In genomic region chr10:5958077-5958476, GRCh38 we compare ENCODE assay signal across 21 cellular contexts. TPM values are rescaled to one million over a fixed set of nuclear protein-coding genes. Genes with fewer than 3 reads are reported as not detected.
A peak's percentile ranks its signal among the peaks of the same experiment; 100 is the strongest.
DNase-seq lines count a peak whose midpoint lies in the region; TF ChIP-seq lines count a peak whose summit lies in the region.
"Had no signal": no experiment of that assay in that cellular context is flagged by ENCODE, and none has a peak within 500 bp of the region (broad histone marks: within the 10 kb centered on the region; RNA-seq: fewer than 3 reads in every experiment).

No MANE protein-coding gene starts in this region.

- H3K27ac ChIP-seq in adrenal gland: no peak overlapping the region
- H3K27ac ChIP-seq: foreskin keratinocyte, left ventricle myocardium inferior had no signal

- peak; percentile 69 for DNase-seq in AG08396 (ENCODE audit: low spot score)
- DNase-seq in HFF-Myc (ENCODE audit: extremely low read depth, low read depth): peak; percentile 63
- peak; percentile 23 for DNase-seq in astrocyte of the hippocampus (ENCODE audit: low read depth, low spot score)
- peak; percentile 42 for DNase-seq in fibroblast of the conjunctiva (ENCODE audit: low read depth)
- DNase-seq in NCI-H1436 treated with DMSO at 0.1 percent for 48 hours (lab: John Stamatoyannopoulos, UW): no peak
- no peak for DNase-seq in SKM-1 (lab: John Stamatoyannopoulos, UW; ENCODE audit: unreplicated experiment)
- no peak for DNase-seq in nephron progenitor cell
- DNase-seq in adrenal gland: no peak
- DNase-seq: ACHN; activated CD4-positive, alpha-beta T cell treated with anti-CD3 and anti-CD28 coated beads for 4 hours; foreskin keratinocyte; left ventricle myocardium inferior; NCI-H345; OCI-M1; SHP77 treated with DMSO at 0.1 percent for 48 hours; stimulated activated CD8-positive, alpha-beta memory T cell treated with anti-CD3 and anti-CD28 coated beads, Interleukin-4, amount 100 ng/mL, for 48 hours; T-helper 1 cell had no signal

- intact Hi-C loops in adrenal gland (cut with DNase I): no loop called here

- H3K27ac Mint-ChIP-seq in nephron progenitor cell: no peak overlapping the region
- H3K27ac Mint-ChIP-seq: activated naive CD4-positive, alpha-beta T cell treated with anti-CD3 and anti-CD28 coated beads, Interleukin-2, amount 50 U/mL, for 24 hours; brain had no signal

- H3K36me3 ChIP-seq in adrenal gland (replicated peaks in 1 of 2): peaks cover 0 to 9% of the 10 kb centered on the region in 2 donors

- H3K27me3 ChIP-seq in adrenal gland: no peaks in the 10 kb centered on the region
- H3K27me3 ChIP-seq: foreskin keratinocyte had no signal

- peaks cover 16% of the 10 kb centered on the region for H3K27me3 Mint-ChIP-seq in nephron progenitor cell (ENCODE audit: low read depth, poor library complexity)
- H3K27me3 Mint-ChIP-seq: activated naive CD4-positive, alpha-beta T cell treated with anti-CD3 and anti-CD28 coated beads, Interleukin-2, amount 50 U/mL, for 24 hours had no signal

- H3K4me3 ChIP-seq in HFF-Myc (replicated peaks; ENCODE audit: low read depth, low read length): no peak overlapping the region
- no peak overlapping the region for H3K4me3 ChIP-seq in adrenal gland
- H3K4me3 ChIP-seq: left ventricle myocardium inferior had no signal

- no peak overlapping the region for H3K4me3 Mint-ChIP-seq in nephron progenitor cell
- H3K4me3 Mint-ChIP-seq: activated naive CD4-positive, alpha-beta T cell treated with anti-CD3 and anti-CD28 coated beads, Interleukin-2, amount 50 U/mL, for 24 hours; brain; neural crest cell; type B pancreatic cell had no signal

- no peaks in the 10 kb centered on the region for H3K9me3 ChIP-seq in adrenal gland (replicated peaks in 1 of 3)
- H3K9me3 ChIP-seq: left ventricle myocardium inferior had no signal

- TF ChIP-seq POLR2A in adrenal gland (IDR thresholded peaks at IDR 0.05): no peak

- no peaks in the 10 kb centered on the region for H3K9me3 Mint-ChIP-seq in nephron progenitor cell
- H3K9me3 Mint-ChIP-seq: activated naive CD4-positive, alpha-beta T cell treated with anti-CD3 and anti-CD28 coated beads, Interleukin-2, amount 50 U/mL, for 24 hours; brain; neural crest cell; type B pancreatic cell had no signal

- TF ChIP-seq CTCF in HFF-Myc (IDR thresholded peaks at IDR 0.05; ENCODE audit: low read depth, low read length, missing control alignments): no peak
- TF ChIP-seq CTCF in nephron progenitor cell (IDR thresholded peaks at IDR 0.05): no peak
- TF ChIP-seq CTCF in adrenal gland (IDR thresholded peaks at IDR 0.05): no peak

- H3K4me1 ChIP-seq in adrenal gland (replicated peaks in 1 of 2): no peaks in the 10 kb centered on the region
- H3K4me1 ChIP-seq: left ventricle myocardium inferior had no signal

- 63 to 88% (median 75%) methylated on average over 2 of the region's 2 CpGs for WGBS in adrenal gland, 4 donors

- H3K4me1 Mint-ChIP-seq in nephron progenitor cell: peaks cover 9% of the 10 kb centered on the region
- H3K4me1 Mint-ChIP-seq: activated naive CD4-positive, alpha-beta T cell treated with anti-CD3 and anti-CD28 coated beads, Interleukin-2, amount 50 U/mL, for 24 hours had no signal

- H3K36me3 Mint-ChIP-seq in nephron progenitor cell (ENCODE audit: low read depth): no peaks in the 10 kb centered on the region
- H3K36me3 Mint-ChIP-seq: brain, type B pancreatic cell had no signal

RNA-seq across cellular contexts. Expression of gene IL15RA, which starts 19.3 kb away (rescaled TPM):
- total RNA-seq in adrenal gland: 10 to 100 TPM in 5 of 8 donors, 1 to 10 TPM in 3; 7.3 to 55.8 (median 11.7) TPM
- 10 to 100 TPM in 1 of 3 donors, 1 to 10 TPM in 2; 6.8 to 11.0 (median 9.5) TPM for polyA plus RNA-seq in adrenal gland
- total RNA-seq: neural crest cell had no signal

Comparison
In these comparisons a context has a peak if more than half of its experiments do, and no peak if none do; other contexts are left out.
1. DNase-seq: peak in AG08396 (single experiment), HFF-Myc (single experiment), astrocyte of the hippocampus (single experiment) and fibroblast of the conjunctiva (single experiment); none in NCI-H1436 treated with DMSO at 0.1 percent for 48 hours (single experiment), SKM-1 (single experiment), nephron progenitor cell (single experiment) and adrenal gland (0 of 7).